ENCODE assay signal across 8 cellular contexts in the genomic region with DNA sequence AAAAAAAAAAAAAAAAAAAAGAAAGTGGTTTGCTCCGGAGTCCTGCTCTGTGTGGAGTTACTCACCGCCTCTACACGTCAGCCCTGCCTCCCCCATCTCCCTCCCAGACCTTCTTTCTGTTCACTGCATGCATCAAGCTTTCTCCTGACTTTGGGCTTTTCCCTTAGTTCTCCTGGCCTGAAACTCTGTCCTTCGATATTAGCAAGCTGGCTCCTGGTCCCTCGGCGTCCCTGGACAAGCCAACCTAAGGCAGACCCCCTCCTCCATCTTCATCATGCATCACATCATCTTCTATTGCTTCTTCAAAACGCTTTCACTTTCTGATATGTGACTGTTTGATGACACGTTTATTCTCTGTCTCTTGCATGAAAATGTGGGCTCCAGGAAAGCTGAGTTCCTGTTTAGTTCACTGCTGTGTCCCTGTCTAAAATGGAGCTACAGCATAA. TPM values are rescaled to one million over a fixed set of nuclear protein-coding genes. Genes with fewer than 3 reads are reported as not detected.
DNase-seq lines count a peak whose midpoint lies in the region; ATAC-seq and TF ChIP-seq lines count a peak whose summit lies in the region.

No MANE protein-coding gene starts in this region.

- no peak for TF ChIP-seq POLR2A in esophagus muscularis mucosa (IDR thresholded peaks at IDR 0.05; ENCODE audit: low read depth)

- intact Hi-C loops in esophagus muscularis mucosa (cut with DNase I) = loop anchor here (5.0 kb wide), 1 partner anchor 1129 kb away; no protein-coding TSS in a partner anchor

- H3K4me3 Mint-ChIP-seq in progenitor cell of endocrine pancreas (ENCODE audit: low read depth) = no peak overlapping the region

- no peaks in the 10 kb centered on the region for H3K4me1 Mint-ChIP-seq in progenitor cell of endocrine pancreas (ENCODE audit: low read depth)

- no peak overlapping the region for H3K27ac ChIP-seq in esophagus muscularis mucosa (replicated peaks in 1 of 4)

- H3K27me3 ChIP-seq in esophagus muscularis mucosa = no peaks in the 10 kb centered on the region

- peaks cover 13% of the 10 kb centered on the region for H3K27me3 Mint-ChIP-seq in progenitor cell of endocrine pancreas

- H3K27ac Mint-ChIP-seq in progenitor cell of endocrine pancreas = no peak overlapping the region

- no peaks in the 10 kb centered on the region for H3K36me3 Mint-ChIP-seq in progenitor cell of endocrine pancreas (ENCODE audit: insufficient read depth)

- TF ChIP-seq CTCF in esophagus muscularis mucosa (IDR thresholded peaks at IDR 0.05) (no peak), progenitor cell of endocrine pancreas (IDR thresholded peaks at IDR 0.05; ENCODE audit: unreplicated experiment) (no peak)

- no peak for TF ChIP-seq EP300 in esophagus muscularis mucosa (IDR thresholded peaks at IDR 0.05)

- no peak overlapping the region for H3K4me3 ChIP-seq in esophagus muscularis mucosa

- no peaks in the 10 kb centered on the region for H3K36me3 ChIP-seq in esophagus muscularis mucosa

- 68% methylated on average over 8 of the region's 8 CpGs for WGBS in esophagus muscularis mucosa

- H3K4me1 ChIP-seq in esophagus muscularis mucosa = no peaks in the 10 kb centered on the region

- peak; percentile 61 for ATAC-seq in GM19043 (IDR thresholded peaks at IDR 0.05; ENCODE audit: low read depth, unreplicated experiment)
- peak; percentile 70 for ATAC-seq in HG03097 (IDR thresholded peaks at IDR 0.05; ENCODE audit: low FRiP score, unreplicated experiment)

- no peaks in the 10 kb centered on the region for H3K9me3 Mint-ChIP-seq in progenitor cell of endocrine pancreas (ENCODE audit: low read depth)

- peak; percentile 82 for DNase-seq in activated CD8-positive, alpha-beta memory T cell treated with anti-CD3 and anti-CD28 coated beads for 24 hours
- DNase-seq in stimulated activated CD4-positive, alpha-beta T cell treated with anti-CD3 and anti-CD28 coated beads, Interleukin-12 subunit alpha, Interleukin-12 subunit beta, amount 100 ng/mL, for 24 hours (ENCODE audit: low read depth in 2 of 2) = peak; percentile 3 to 8
- DNase-seq in esophagus muscularis mucosa (ENCODE audit: extremely low spot score) (no peak), SIG-M5 treated with dmso at 0.1 percent for 504 hours (lab: John Stamatoyannopoulos, UW; ENCODE audit: unreplicated experiment) (no peak), progenitor cell of endocrine pancreas (ENCODE audit: low spot score, unreplicated experiment) (no peak), NCI-H2029 (lab: John Stamatoyannopoulos, UW) (no peak)

- H3K9me3 ChIP-seq in esophagus muscularis mucosa = peaks cover 0 to 7% (median 3%) of the 10 kb centered on the region in 4 donors

RNA-seq across cellular contexts. Expression of gene SLC15A4, which starts 40.6 kb away (rescaled TPM):
- total RNA-seq in esophagus muscularis mucosa = 10 to 100 TPM; 37.5 to 43.0 (median 39.6) TPM
- total RNA-seq in progenitor cell of endocrine pancreas = 31.3 and 33.8 TPM in 2 replicates

Comparison
In these comparisons a context has a peak if more than half of its experiments do, and no peak if none do; other contexts are left out.
1. DNase-seq: peak in activated CD8-positive, alpha-beta memory T cell treated with anti-CD3 and anti-CD28 coated beads for 24 hours (single experiment) and stimulated activated CD4-positive, alpha-beta T cell treated with anti-CD3 and anti-CD28 coated beads, Interleukin-12 subunit alpha, Interleukin-12 subunit beta, amount 100 ng/mL, for 24 hours (2 of 2); none in esophagus muscularis mucosa (single experiment), SIG-M5 treated with dmso at 0.1 percent for 504 hours (single experiment), progenitor cell of endocrine pancreas (single experiment) and NCI-H2029 (single experiment).